Comparison of ENCODE assay signal across 12 cellular contexts in the genomic region with DNA sequence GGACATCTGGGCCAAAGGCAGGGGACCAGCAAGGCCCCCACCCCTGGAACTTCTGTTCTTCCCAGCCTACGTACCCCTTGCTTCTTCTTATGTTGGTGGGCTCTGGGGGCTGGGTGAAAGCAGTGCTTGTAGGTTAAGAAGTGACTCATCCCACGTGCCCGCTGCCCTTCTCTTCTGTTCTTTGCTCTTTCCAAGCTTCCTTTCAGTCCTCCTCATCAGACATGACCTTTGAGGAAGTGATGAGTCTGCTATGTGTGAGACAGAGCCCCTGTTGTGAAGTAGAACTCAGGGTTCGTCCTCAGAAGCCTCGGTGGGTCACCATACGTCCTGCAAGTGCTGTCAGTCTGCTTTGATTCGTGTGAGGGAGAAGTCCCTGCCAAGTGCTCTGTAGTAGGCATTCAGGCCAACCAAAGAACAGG. TPM values are rescaled to one million over a fixed set of nuclear protein-coding genes. Genes with fewer than 3 reads are reported as not detected.
DNase-seq lines count a peak whose midpoint lies in the region; ATAC-seq, FAIRE-seq and TF ChIP-seq lines count a peak whose summit lies in the region.
"Had no signal": no experiment of that assay in that cellular context is flagged by ENCODE, and none has a peak within 500 bp of the region (broad histone marks: within the 10 kb centered on the region; RNA-seq: fewer than 3 reads in every experiment).

No MANE protein-coding gene starts in this region.

- no peak overlapping the region for H4K8ac ChIP-seq in neuronal stem cell (ENCODE audit: low read depth, low read length)

- intact Hi-C loops in right lobe of liver (cut with DNase I) (loop anchor here in 1 of 2 donors (10.0 kb wide), 1 partner anchor 55 kb away; no protein-coding TSS in a partner anchor), HepG2 (cut with micrococcal nuclease; ENCODE audit: unreplicated experiment) (no loop called here), ovary (cut with DNase I) (no loop called here)

- no peak overlapping the region for H3K9ac ChIP-seq in HepG2 (ENCODE audit: insufficient read depth, low read depth, low read length)
- H3K9ac ChIP-seq in neuronal stem cell (ENCODE audit: low read depth, low read length, poor library complexity): no peak overlapping the region

- no peaks in the 10 kb centered on the region for H3K27me3 Mint-ChIP-seq in activated T-helper 17 cell treated with anti-CD3 and anti-CD28 coated beads, Interleukin-2, amount 50 U/mL, for 72 hours

- in situ Hi-C loops in HepG2 (cut with HindIII; ENCODE audit: extremely low pct_ligation_motif_present, low pct_unique_long_range_greater_than_20kb): no loop called here

- H3K4me3 Mint-ChIP-seq in activated T-helper 17 cell treated with anti-CD3 and anti-CD28 coated beads, Interleukin-2, amount 50 U/mL, for 72 hours: peak overlapping the region; percentile 26

- TF ChIP-seq POLR2A in right lobe of liver (IDR thresholded peaks at IDR 0.05): no peak
- TF ChIP-seq POLR2A in HepG2 (IDR thresholded peaks at IDR 0.05; ENCODE audit: insufficient read depth in 1 of 2, low read depth in 2 of 2, low read length in 2 of 2): no peak
- no peak for TF ChIP-seq POLR2A in ovary (IDR thresholded peaks at IDR 0.05)

- no peaks in the 10 kb centered on the region for H3K9me3 Mint-ChIP-seq in activated T-helper 17 cell treated with anti-CD3 and anti-CD28 coated beads, Interleukin-2, amount 50 U/mL, for 72 hours

- peaks cover 13% of the 10 kb centered on the region for H3K79me1 ChIP-seq in neuronal stem cell (ENCODE audit: low read depth, low read length)

- H3K18ac ChIP-seq in neuronal stem cell (ENCODE audit: low read length): no peak overlapping the region

- no peak overlapping the region for H2BK5ac ChIP-seq in neuronal stem cell (ENCODE audit: low read length)

- TF ChIP-seq EP300 in HepG2 (IDR thresholded peaks at IDR 0.05; ENCODE audit: low read depth in 2 of 2, low read length in 2 of 2): no peak
- TF ChIP-seq EP300 in HepG2 (CRISPR knock-in tag; IDR thresholded peaks at IDR 0.05; ENCODE audit: borderline replicate concordance): no peak
- no peak for TF ChIP-seq EP300 in ovary (IDR thresholded peaks at IDR 0.05)

- DNase-seq in right lobe of liver (no peak), HepG2 (ENCODE audit: low spot score) (no peak), kidney glomerular epithelial cell (lab: John Stamatoyannopoulos, UW) (peak; percentile 4), ovary (no peak), cerebellar nuclear complex (lab: John Stamatoyannopoulos, UW) (no peak), neuronal stem cell (ENCODE audit: low spot score) (no peak), iPS-NIHi11 (ENCODE audit: low spot score) (no peak)
- DNase-seq: COR-L47 had no signal

- no peak overlapping the region for H2BK120ac ChIP-seq in neuronal stem cell (ENCODE audit: low read depth, low read length)

- H3K36me3 Mint-ChIP-seq in activated T-helper 17 cell treated with anti-CD3 and anti-CD28 coated beads, Interleukin-2, amount 50 U/mL, for 72 hours (ENCODE audit: low read depth): peaks cover 81% of the 10 kb centered on the region

- no peak overlapping the region for H2BK12ac ChIP-seq in neuronal stem cell (ENCODE audit: low read length)

- peaks cover 48% of the 10 kb centered on the region for H3K4me1 Mint-ChIP-seq in activated T-helper 17 cell treated with anti-CD3 and anti-CD28 coated beads, Interleukin-2, amount 50 U/mL, for 72 hours

- 57% methylated on average over 5 of the region's 7 CpGs for WGBS in right lobe of liver (ENCODE audit: insufficient coverage, low coverage, low lambda C conversion rate, missing lambda C conversion rate)
- WGBS in HepG2 (ENCODE audit: low lambda C conversion rate): 94% methylated on average over 7 of the region's 7 CpGs
- 47 to 66% (median 51%) methylated on average over 7 of the region's 7 CpGs for WGBS in ovary, 3 donors
- WGBS in neuronal stem cell (ENCODE audit: extremely low coverage in 2 of 2, insufficient read length in 2 of 2, insufficient replicate concordance in 1 of 2), 2 donors: no CpG with 5 or more reads among the region's 7 CpGs

- FAIRE-seq in HepG2 (lab: Jason Lieb, UNC): no peak
- FAIRE-seq: GM18507 had no signal

- H3K27ac ChIP-seq in right lobe of liver (no peak overlapping the region), HepG2 (ENCODE audit: extremely low read length, insufficient read depth, low read length) (no peak overlapping the region), ovary (no peak overlapping the region), neuronal stem cell (replicated peaks; ENCODE audit: low read length) (no peak overlapping the region)
- H3K27ac ChIP-seq: hepatocyte had no signal

- TF ChIP-seq RAD21 in HepG2 (CRISPR knock-in tag; IDR thresholded peaks at IDR 0.05): no peak

- peaks cover 60% of the 10 kb centered on the region for H4K20me1 ChIP-seq in HepG2 (ENCODE audit: insufficient read depth, low read length)

- no peak overlapping the region for H3K23ac ChIP-seq in neuronal stem cell (ENCODE audit: low read depth, low read length, poor library complexity)

- H3K27me3 ChIP-seq in right lobe of liver (no peaks in the 10 kb centered on the region), HepG2 (ENCODE audit: control insufficient read depth in 1 of 2, insufficient read depth in 2 of 2, low read length in 2 of 2) (no peaks in the 10 kb centered on the region; a peak in 1 of 5 replicates), ovary (no peaks in the 10 kb centered on the region), neuronal stem cell (ENCODE audit: control insufficient read depth in 3 of 3, insufficient read depth in 3 of 3, low read depth in 1 of 3, low read length in 3 of 3) (no peaks in the 10 kb centered on the region)
- H3K27me3 ChIP-seq: hepatocyte had no signal

- no peak overlapping the region for H3K14ac ChIP-seq in neuronal stem cell (ENCODE audit: low read length)

- H3K4ac ChIP-seq in neuronal stem cell (ENCODE audit: low read length): no peak overlapping the region

- TF ChIP-seq CTCF in right lobe of liver (IDR thresholded peaks at IDR 0.05) (no peak), HepG2 (CRISPR knock-in tag; IDR thresholded peaks at IDR 0.05) (no peak), ovary (IDR thresholded peaks at IDR 0.05) (no peak)

- H3K4me3 ChIP-seq in right lobe of liver (no peak overlapping the region), HepG2 (replicated peaks in 1 of 3; ENCODE audit: insufficient read depth in 1 of 3, low read depth in 2 of 3, low read length in 3 of 3) (no peak overlapping the region), ovary (no peak overlapping the region), neuronal stem cell (ENCODE audit: low read length in 2 of 2) (no peak overlapping the region)
- H3K4me3 ChIP-seq: hepatocyte had no signal

- BruUV-seq in HepG2 (replicated peaks; lab: Mats Ljungman, UMichigan): no TSS peak

- no peak overlapping the region for H2AFZ ChIP-seq in HepG2 (ENCODE audit: low read length)
- H2AFZ ChIP-seq in neuronal stem cell (ENCODE audit: low read length): no peak overlapping the region
- H2AFZ ChIP-seq: hepatocyte had no signal

- peaks cover 0 to 10% (median 0%) of the 10 kb centered on the region in 4 donors for H3K36me3 ChIP-seq in right lobe of liver
- H3K36me3 ChIP-seq in HepG2 (replicated peaks in 1 of 2; ENCODE audit: control insufficient read depth in 1 of 2, insufficient read depth in 2 of 2, low read length in 2 of 2): peaks cover 23 to 62% of the 10 kb centered on the region in 2 experiments
- H3K36me3 ChIP-seq in ovary: no peaks in the 10 kb centered on the region
- H3K36me3 ChIP-seq in neuronal stem cell (replicated peaks in 1 of 2; ENCODE audit: control insufficient read depth in 2 of 2, insufficient read depth in 2 of 2, low read length in 2 of 2): peaks cover 14 to 63% of the 10 kb centered on the region in 2 donors

- peaks cover 80% of the 10 kb centered on the region for H3K79me2 ChIP-seq in HepG2 (ENCODE audit: insufficient read depth, low read length)

- H4K91ac ChIP-seq in neuronal stem cell (ENCODE audit: low read depth, low read length, poor library complexity): no peak overlapping the region

- POLR2A ChIA-PET in HepG2 (lab: Yijun Ruan, JAX): no interaction called here

- ATAC-seq in right lobe of liver (peak; percentile 15 to 39 (median 34)), HepG2 (no peak)
- peak; percentile 61 for ATAC-seq in activated T-helper 17 cell treated with anti-CD3 and anti-CD28 coated beads, Interleukin-2, amount 50 U/mL, for 72 hours (replicated peaks)
- ATAC-seq: HCT116 had no signal

- no peak overlapping the region for H2BK15ac ChIP-seq in neuronal stem cell (ENCODE audit: low read length)

- CTCF ChIA-PET in HepG2 (lab: Yijun Ruan, JAX; ENCODE audit: low intra/inter-chr PET ratio, low total read pairs): no interaction called here

- H3K4me1 ChIP-seq in right lobe of liver (peaks cover 0 to 7% (median 0%) of the 10 kb centered on the region in 4 donors), HepG2 (ENCODE audit: insufficient read depth, low read length) (peaks cover 35% of the 10 kb centered on the region), ovary (ENCODE audit: insufficient read depth) (peaks cover 15% of the 10 kb centered on the region), neuronal stem cell (ENCODE audit: control insufficient read depth in 2 of 2, insufficient read depth in 1 of 2, low read depth in 1 of 2, low read length in 2 of 2) (peaks cover 2 to 3% of the 10 kb centered on the region in 2 donors)

- H3K9me3 ChIP-seq in right lobe of liver (no peaks in the 10 kb centered on the region), HepG2 (ENCODE audit: low read length) (no peaks in the 10 kb centered on the region), ovary (no peaks in the 10 kb centered on the region), neuronal stem cell (replicated peaks in 1 of 2; ENCODE audit: control insufficient read depth in 2 of 2, insufficient read depth in 1 of 2, low read depth in 1 of 2, low read length in 2 of 2) (peaks cover 0 to 2% of the 10 kb centered on the region in 2 donors)

- no peak overlapping the region for H3K4me2 ChIP-seq in HepG2 (ENCODE audit: low read depth, low read length)
- no peak overlapping the region for H3K4me2 ChIP-seq in neuronal stem cell (ENCODE audit: insufficient read depth, low read length, poor library complexity, severe bottlenecking)
- H3K4me2 ChIP-seq: hepatocyte had no signal

- H2AK5ac ChIP-seq in neuronal stem cell (ENCODE audit: low read depth, low read length): no peak overlapping the region

- H3K27ac Mint-ChIP-seq in activated T-helper 17 cell treated with anti-CD3 and anti-CD28 coated beads, Interleukin-2, amount 50 U/mL, for 72 hours: peak overlapping the region; percentile 75

RNA-seq across cellular contexts. Expression of a gene that starts 12.7 kb away (rescaled TPM):
- total RNA-seq in right lobe of liver: 10 to 100 TPM; 15.7 to 34.7 (median 23.6) TPM
- 9.8 and 14.3 TPM in 2 replicates for total RNA-seq in HepG2 (2016; rRNA removed; fragmentation: Illumina TruSeq; extraction: Trizol)
- 51.6 and 53.2 TPM in 2 replicates for total RNA-seq in HepG2 (2016; cell fraction: cytosol; rRNA removed; fragmentation: Illumina TruSeq; extraction: Trizol; ENCODE audit: low read depth)
- total RNA-seq in HepG2 (2016; cell fraction: insoluble cytoplasmic fraction; rRNA removed; fragmentation: Illumina TruSeq; extraction: Trizol): 7.7 and 13.5 TPM in 2 replicates
- total RNA-seq in HepG2 (2016; cell fraction: membrane; rRNA removed; fragmentation: Illumina TruSeq; extraction: Trizol): 31.3 and 33.8 TPM in 2 replicates
- 27.9 and 31.0 TPM in 2 replicates for total RNA-seq in HepG2 (2016; cell fraction: nucleus; rRNA removed; fragmentation: Illumina TruSeq; extraction: Trizol)
- 27.0 and 31.0 TPM in 2 replicates for polyA plus RNA-seq in HepG2 (2011; rRNA removed)
- polyA plus RNA-seq in HepG2 (2011; cell fraction: cytosol; rRNA removed): 12.4 and 17.0 TPM in 2 replicates
- polyA plus RNA-seq in HepG2 (2011; cell fraction: nucleus; rRNA removed): 131 and 178 TPM in 2 replicates
- polyA plus RNA-seq in HepG2 (2012): 31.5 and 37.1 TPM in 2 replicates
- polyA plus RNA-seq in HepG2 (2016; cell fraction: cytosol; fragmentation: Illumina TruSeq; extraction: Trizol; ENCODE audit: low read depth): 6.4 and 9.0 TPM in 2 replicates
- 15.4 and 20.3 TPM in 2 replicates for polyA plus RNA-seq in HepG2 (2016; cell fraction: insoluble cytoplasmic fraction; fragmentation: Illumina TruSeq; extraction: Trizol; ENCODE audit: low read depth)
- polyA plus RNA-seq in HepG2 (2016; cell fraction: membrane; fragmentation: Illumina TruSeq; extraction: Trizol; ENCODE audit: low read depth): 14.6 and 14.9 TPM in 2 replicates
- 54.7 and 59.1 TPM in 2 replicates for polyA plus RNA-seq in HepG2 (2016; cell fraction: nucleus; fragmentation: Illumina TruSeq; extraction: Trizol; ENCODE audit: insufficient read depth, low read depth)
- polyA minus RNA-seq in HepG2 (2011; rRNA and poly(A)+ RNA removed; ENCODE audit: low replicate concordance): 39.9 and 83.9 TPM in 2 replicates
- 31.6 and 37.5 TPM in 2 replicates for polyA minus RNA-seq in HepG2 (2011; cell fraction: cytosol; rRNA and poly(A)+ RNA removed)
- 98.0 and 116 TPM in 2 replicates for polyA minus RNA-seq in HepG2 (2011; cell fraction: nucleus; rRNA and poly(A)+ RNA removed)
- 100 to 1,000 TPM; 115 to 118 TPM for total RNA-seq in activated T-helper 17 cell treated with anti-CD3 and anti-CD28 coated beads, Interleukin-2, amount 50 U/mL, for 72 hours
- 10 to 100 TPM; 21.9 to 79.3 (median 69.5) TPM for total RNA-seq in ovary
- 10 to 100 TPM; 23.6 to 40.1 TPM for polyA plus RNA-seq in ovary
- polyA plus RNA-seq in neuronal stem cell (2013, experiment 1 of 2): 35.8 TPM
- polyA plus RNA-seq in neuronal stem cell (2013, experiment 2 of 2): 36.1 TPM

RNA-seq across cellular contexts. Expression of a gene that starts 24.5 kb away (rescaled TPM):
- total RNA-seq in right lobe of liver: 10 to 100 TPM in 3 of 6 experiments, 1 to 10 TPM in 3; 9.0 to 14.2 (median 10.2) TPM
- 11.3 and 14.8 TPM in 2 replicates for total RNA-seq in HepG2 (2016; rRNA removed; fragmentation: Illumina TruSeq; extraction: Trizol)
- total RNA-seq in HepG2 (2016; cell fraction: cytosol; rRNA removed; fragmentation: Illumina TruSeq; extraction: Trizol; ENCODE audit: low read depth): 3.5 and 4.2 TPM in 2 replicates
- 9.8 and 17.0 TPM in 2 replicates for total RNA-seq in HepG2 (2016; cell fraction: insoluble cytoplasmic fraction; rRNA removed; fragmentation: Illumina TruSeq; extraction: Trizol)
- total RNA-seq in HepG2 (2016; cell fraction: membrane; rRNA removed; fragmentation: Illumina TruSeq; extraction: Trizol): 5.6 and 6.4 TPM in 2 replicates
- total RNA-seq in HepG2 (2016; cell fraction: nucleus; rRNA removed; fragmentation: Illumina TruSeq; extraction: Trizol): 16.4 and 19.9 TPM in 2 replicates
- 10.9 and 15.8 TPM in 2 replicates for polyA plus RNA-seq in HepG2 (2011; rRNA removed)
- 10.9 and 13.2 TPM in 2 replicates for polyA plus RNA-seq in HepG2 (2011; cell fraction: cytosol; rRNA removed)
- 24.9 and 26.8 TPM in 2 replicates for polyA plus RNA-seq in HepG2 (2011; cell fraction: nucleus; rRNA removed)
- 7.6 and 8.3 TPM in 2 replicates for polyA plus RNA-seq in HepG2 (2012)
- polyA plus RNA-seq in HepG2 (2016; cell fraction: cytosol; fragmentation: Illumina TruSeq; extraction: Trizol; ENCODE audit: low read depth): 0.76 and 1.1 TPM in 2 replicates
- 7.9 and 10.3 TPM in 2 replicates for polyA plus RNA-seq in HepG2 (2016; cell fraction: insoluble cytoplasmic fraction; fragmentation: Illumina TruSeq; extraction: Trizol; ENCODE audit: low read depth)
- 1.1 and 1.6 TPM in 2 replicates for polyA plus RNA-seq in HepG2 (2016; cell fraction: membrane; fragmentation: Illumina TruSeq; extraction: Trizol; ENCODE audit: low read depth)
- polyA plus RNA-seq in HepG2 (2016; cell fraction: nucleus; fragmentation: Illumina TruSeq; extraction: Trizol; ENCODE audit: insufficient read depth, low read depth): 21.4 and 25.4 TPM in 2 replicates
- polyA minus RNA-seq in HepG2 (2011; rRNA and poly(A)+ RNA removed; ENCODE audit: low replicate concordance): 12.1 and 32.8 TPM in 2 replicates
- 6.0 and 10.6 TPM in 2 replicates for polyA minus RNA-seq in HepG2 (2011; cell fraction: cytosol; rRNA and poly(A)+ RNA removed)
- 17.1 and 18.6 TPM in 2 replicates for polyA minus RNA-seq in HepG2 (2011; cell fraction: nucleus; rRNA and poly(A)+ RNA removed)
- total RNA-seq in activated T-helper 17 cell treated with anti-CD3 and anti-CD28 coated beads, Interleukin-2, amount 50 U/mL, for 72 hours: 10 to 100 TPM; 19.3 to 22.4 TPM
- total RNA-seq in ovary: 10 to 100 TPM; 24.6 to 42.9 (median 28.7) TPM
- 10 to 100 TPM; 26.9 to 30.7 TPM for polyA plus RNA-seq in ovary
- 14.3 TPM for polyA plus RNA-seq in neuronal stem cell (2013, experiment 1 of 2)
- polyA plus RNA-seq in neuronal stem cell (2013, experiment 2 of 2): 13.8 TPM
